9 cellular contexts compared by ENCODE assay signal in genomic region chr15:34514251-34514760, GRCh38.
A peak's percentile ranks its signal among the peaks of the same experiment; 100 is the strongest.
DNase-seq lines count a peak whose midpoint lies in the region; ATAC-seq and TF ChIP-seq lines count a peak whose summit lies in the region.
"Had no signal": no experiment of that assay in that cellular context is flagged by ENCODE, and none has a peak within 500 bp of the region (broad histone marks: within the 10 kb centered on the region; RNA-seq: fewer than 3 reads in every experiment).

No MANE protein-coding gene starts in this region.

- H3K36me3 Mint-ChIP-seq in activated naive CD8-positive, alpha-beta T cell, result no peaks in the 10 kb centered on the region

- H3K4me1 Mint-ChIP-seq in activated naive CD8-positive, alpha-beta T cell (ENCODE audit: low read depth), result peaks cover 14% of the 10 kb centered on the region

- H3K9ac ChIP-seq in HUES48 (ENCODE audit: low read depth, low read length), result no peak overlapping the region

- no peaks in the 10 kb centered on the region for H3K9me3 Mint-ChIP-seq in activated naive CD8-positive, alpha-beta T cell (ENCODE audit: low read depth)

- peak overlapping the region; percentile 82 for H3K4me3 Mint-ChIP-seq in activated naive CD8-positive, alpha-beta T cell

- 1 to 2% (median 1%) methylated on average over 14 to 42 of the region's 42 CpGs for WGBS in psoas muscle, 3 donors

- DNase-seq in AG04449 (ENCODE audit: low read depth, low spot score) (no peak), left ventricle myocardium inferior (peak; percentile 55), psoas muscle (peak; percentile 25 to 74), NCI-H146 treated with DMSO at 0.1 percent for 48 hours (lab: John Stamatoyannopoulos, UW; ENCODE audit: unreplicated experiment) (no peak)

- CTCF ChIA-PET in AG04449 (lab: Yijun Ruan, JAX), result interaction anchor here (0.7 to 3.1 kb wide), 3 partner anchors 13 to 455 kb away, joined by 3 to 15 read pairs (median 7); no protein-coding TSS in a partner anchor

- ATAC-seq in GM18867 (IDR thresholded peaks at IDR 0.05; ENCODE audit: unreplicated experiment) (peak; percentile 52), psoas muscle (peak; percentile 79 to 86 (median 84)), HG03139 (IDR thresholded peaks at IDR 0.05; ENCODE audit: unreplicated experiment) (no peak)
- ATAC-seq: HCT116 had no signal

- H3K27me3 Mint-ChIP-seq in activated naive CD8-positive, alpha-beta T cell, result peaks cover 23% of the 10 kb centered on the region

- H3K9me3 ChIP-seq in HUES48 (ENCODE audit: control insufficient read depth, insufficient read depth, low read length), result no peaks in the 10 kb centered on the region
- no peaks in the 10 kb centered on the region for H3K9me3 ChIP-seq in left ventricle myocardium inferior (replicated peaks)
- H3K9me3 ChIP-seq in psoas muscle, result no peaks in the 10 kb centered on the region

- H3K27me3 ChIP-seq in HUES48 (ENCODE audit: control insufficient read depth, insufficient read depth, low read length) (peaks cover 61% of the 10 kb centered on the region), left ventricle myocardium inferior (ENCODE audit: low read depth) (peaks cover 28% of the 10 kb centered on the region), psoas muscle (ENCODE audit: insufficient read depth in 3 of 3, low read length in 2 of 3) (no peaks in the 10 kb centered on the region)

- intact Hi-C loops in left ventricle myocardium inferior (cut with micrococcal nuclease), result no loop called here
- intact Hi-C loops in psoas muscle (cut with DNase I), result loop anchor here in 1 of 2 donors (10.0 kb wide), 1 partner anchor 70 kb away; the partner anchor contains the start of gene GOLGA8B

- TF ChIP-seq CTCF in AG04449 (IDR thresholded peaks at IDR 0.05; ENCODE audit: insufficient read depth, low read length, missing control alignments), result no peak
- TF ChIP-seq CTCF in left ventricle myocardium inferior (IDR thresholded peaks at IDR 0.05; ENCODE audit: borderline replicate concordance), result no peak
- TF ChIP-seq CTCF in psoas muscle (IDR thresholded peaks at IDR 0.05), result no peak

- H3K36me3 ChIP-seq in HUES48 (ENCODE audit: control insufficient read depth, insufficient read depth, low read length), result no peaks in the 10 kb centered on the region
- H3K36me3 ChIP-seq in left ventricle myocardium inferior, result no peaks in the 10 kb centered on the region
- no peaks in the 10 kb centered on the region for H3K36me3 ChIP-seq in psoas muscle (ENCODE audit: insufficient read depth in 1 of 2, low read depth in 1 of 2)

- H3K27ac ChIP-seq in HUES48 (ENCODE audit: low read depth, low read length) (no peak overlapping the region), left ventricle myocardium inferior (replicated peaks) (peak overlapping the region; percentile 88), psoas muscle (peak overlapping the region; percentile 53)

- H3K4me3 ChIP-seq in AG04449 (ENCODE audit: low read depth, low read length) (peak overlapping the region; percentile 61), HUES48 (ENCODE audit: low read depth, low read length) (peak overlapping the region; percentile 79), left ventricle myocardium inferior (peak overlapping the region; percentile 83), psoas muscle (peak overlapping the region; percentile 91)

- POLR2A ChIA-PET in AG04449 (lab: Yijun Ruan, JAX), result no interaction called here

- H3K4me1 ChIP-seq in HUES48 (ENCODE audit: control insufficient read depth, insufficient read depth, low read length) (0 out of 2 replicates have a peak, but pooled peaks cover 4% of the 10 kb centered on the region), left ventricle myocardium inferior (peaks cover 27% of the 10 kb centered on the region), psoas muscle (peaks cover 8% of the 10 kb centered on the region)

- H3K27ac Mint-ChIP-seq in activated naive CD8-positive, alpha-beta T cell, result no peak overlapping the region

Comparison
In these comparisons a context has a peak if more than half of its experiments do, and no peak if none do; other contexts are left out.
1. DNase-seq: peak in left ventricle myocardium inferior (single experiment) and psoas muscle (2 of 2); none in AG04449 (single experiment) and NCI-H146 treated with DMSO at 0.1 percent for 48 hours (single experiment).
2. Peak in every context shown above with its lines, with median percentiles within 50 percentile points of each other: H3K4me3 ChIP-seq.